1 cellular context compared by ENCODE assay signal in the genomic region with DNA sequence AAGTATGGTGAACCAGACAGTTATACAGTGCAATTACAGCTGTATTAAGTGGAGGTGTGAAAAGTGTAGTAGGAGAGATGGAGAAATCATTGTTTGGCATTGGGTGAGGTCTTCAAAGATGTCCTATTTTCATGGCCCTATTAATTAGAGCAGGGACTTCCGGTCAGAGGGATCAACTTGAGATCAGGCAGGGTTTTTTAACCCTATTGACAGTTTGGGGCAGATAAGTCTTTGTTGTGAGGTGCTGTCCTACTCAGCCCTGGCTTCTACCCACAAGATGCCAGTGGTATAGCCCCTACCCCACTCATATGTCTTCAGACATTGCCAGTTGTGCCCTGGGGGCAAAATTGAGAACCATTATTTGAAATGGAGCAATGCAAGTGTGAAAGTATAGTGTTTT.
TF ChIP-seq lines count a peak whose summit lies in the region.

No MANE protein-coding gene starts in this region.

TF ChIP-seq in HepG2, 621 proteins besides CTCF, POLR2A, EP300 and RAD21:
- no peak for TF ChIP-seq ELF3 (CRISPR knock-in tag; IDR thresholded peaks at IDR 0.05)
- TF ChIP-seq ZNF10 (CRISPR knock-in tag; IDR thresholded peaks at IDR 0.05; ENCODE audit: borderline replicate concordance, low read depth) = no peak
- TF ChIP-seq, protein P1, sequence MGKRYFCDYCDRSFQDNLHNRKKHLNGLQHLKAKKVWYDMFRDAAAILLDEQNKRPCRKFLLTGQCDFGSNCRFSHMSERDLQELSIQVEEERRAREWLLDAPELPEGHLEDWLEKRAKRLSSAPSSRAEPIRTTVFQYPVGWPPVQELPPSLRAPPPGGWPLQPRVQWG (CRISPR knock-in tag; IDR thresholded peaks at IDR 0.05; ENCODE audit: borderline replicate concordance, low read depth) = no peak
- no peak for TF ChIP-seq RFXAP (CRISPR knock-in tag; IDR thresholded peaks at IDR 0.05; ENCODE audit: borderline replicate concordance)
- no peak for TF ChIP-seq ZNF598 (CRISPR knock-in tag; IDR thresholded peaks at IDR 0.05; ENCODE audit: borderline replicate concordance)
- no peak for TF ChIP-seq CCDC6 (CRISPR knock-in tag; IDR thresholded peaks at IDR 0.05)
- no peak for TF ChIP-seq ZNF567 (CRISPR knock-in tag; IDR thresholded peaks at IDR 0.05; ENCODE audit: borderline replicate concordance)
- TF ChIP-seq PRDM4 (CRISPR knock-in tag; IDR thresholded peaks at IDR 0.05; ENCODE audit: borderline replicate concordance) = no peak
- TF ChIP-seq HOXA5 (CRISPR knock-in tag; IDR thresholded peaks at IDR 0.05) = no peak
- no peak for TF ChIP-seq NCOR1 (IDR thresholded peaks at IDR 0.05; ENCODE audit: borderline replicate concordance, low read length)
- no peak for TF ChIP-seq ZNF317 (CRISPR knock-in tag; IDR thresholded peaks at IDR 0.05)
- no peak for TF ChIP-seq CAMTA2 (CRISPR knock-in tag; IDR thresholded peaks at IDR 0.05; ENCODE audit: borderline replicate concordance)
- TF ChIP-seq GABPB1 (CRISPR knock-in tag; IDR thresholded peaks at IDR 0.05) = no peak
- TF ChIP-seq ETV6 (CRISPR knock-in tag; conservative IDR thresholded peaks at IDR 0.05) = no peak
- no peak for TF ChIP-seq ZNF225 (CRISPR knock-in tag; IDR thresholded peaks at IDR 0.05)
- no peak for TF ChIP-seq ZNF383 (CRISPR knock-in tag; IDR thresholded peaks at IDR 0.05; ENCODE audit: borderline replicate concordance)
- TF ChIP-seq ARID5B (CRISPR knock-in tag; IDR thresholded peaks at IDR 0.05) = no peak
- TF ChIP-seq ZNF549 (CRISPR knock-in tag; IDR thresholded peaks at IDR 0.05) = no peak
- TF ChIP-seq RXRA (CRISPR knock-in tag; IDR thresholded peaks at IDR 0.05) = no peak
